In the genomic region with DNA sequence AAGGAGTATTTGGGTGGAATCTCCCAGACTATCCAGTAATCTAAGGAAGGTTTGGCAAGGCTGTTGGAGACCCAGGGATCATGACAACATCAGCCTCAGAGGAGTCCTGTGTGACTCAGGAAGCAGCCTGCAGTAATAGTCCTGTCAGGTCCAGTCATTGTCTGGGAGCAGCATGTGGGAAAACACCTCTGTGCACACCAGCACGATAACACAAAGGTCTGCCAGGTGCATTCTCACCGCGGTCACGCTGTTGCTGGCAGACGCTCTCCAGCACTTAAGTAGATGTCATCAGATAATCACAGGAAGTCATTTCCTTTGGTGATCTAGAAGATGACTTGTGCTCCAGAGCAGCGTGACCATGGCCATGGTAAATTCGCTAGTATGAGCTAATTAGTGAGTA, we compare ENCODE assay signal across 8 cellular contexts.
A peak's percentile ranks its signal among the peaks of the same experiment; 100 is the strongest.
DNase-seq lines count a peak whose midpoint lies in the region; ATAC-seq and TF ChIP-seq lines count a peak whose summit lies in the region.

No MANE protein-coding gene starts in this region.

- peaks cover 30 to 44% (median 36%) of the 10 kb centered on the region in 4 donors for H3K4me1 Mint-ChIP-seq in CD4-positive, CD25-positive, alpha-beta regulatory T cell
- peaks cover 45% of the 10 kb centered on the region for H3K4me1 Mint-ChIP-seq in central memory CD8-positive, alpha-beta T cell

- no peaks in the 10 kb centered on the region for H3K27me3 ChIP-seq in CD4-positive, CD25-positive, alpha-beta regulatory T cell (ENCODE audit: control insufficient read depth, insufficient read depth, low read length)
- H3K27me3 ChIP-seq in suprapubic skin = no peaks in the 10 kb centered on the region

- no peaks in the 10 kb centered on the region for H3K27me3 Mint-ChIP-seq in CD4-positive, CD25-positive, alpha-beta regulatory T cell
- no peaks in the 10 kb centered on the region for H3K27me3 Mint-ChIP-seq in central memory CD8-positive, alpha-beta T cell

- H3K36me3 ChIP-seq in CD4-positive, CD25-positive, alpha-beta regulatory T cell (ENCODE audit: control insufficient read depth, insufficient read depth, low read length) = no peaks in the 10 kb centered on the region
- no peaks in the 10 kb centered on the region for H3K36me3 ChIP-seq in suprapubic skin

- intact Hi-C loops in Right ventricle myocardium superior (cut with DNase I) = no loop called here

- peak overlapping the region in 3 of 4 donors; percentile 1 to 25 (median 10) for H3K4me3 Mint-ChIP-seq in CD4-positive, CD25-positive, alpha-beta regulatory T cell
- no peak overlapping the region for H3K4me3 Mint-ChIP-seq in central memory CD8-positive, alpha-beta T cell

- TF ChIP-seq CTCF in GM20000 (IDR thresholded peaks at IDR 0.05; ENCODE audit: extremely low read depth, missing control alignments) = no peak
- no peak for TF ChIP-seq CTCF in suprapubic skin (IDR thresholded peaks at IDR 0.05)

- ATAC-seq in CD4-positive, CD25-positive, alpha-beta regulatory T cell (ENCODE audit: low read depth in 2 of 2) = peak; percentile 72 to 78
- peak; percentile 86 for ATAC-seq in central memory CD8-positive, alpha-beta T cell (replicated peaks; ENCODE audit: extremely low read depth, poor library complexity, severe bottlenecking)
- ATAC-seq in Right ventricle myocardium superior (ENCODE audit: poor library complexity) = no peak

- H3K4me1 ChIP-seq in CD4-positive, CD25-positive, alpha-beta regulatory T cell (ENCODE audit: control insufficient read depth, insufficient read depth, low read length, poor library complexity, severe bottlenecking) = peaks cover 24% of the 10 kb centered on the region
- H3K4me1 ChIP-seq in suprapubic skin = peaks cover 8% of the 10 kb centered on the region

- DNase-seq in CD4-positive, CD25-positive, alpha-beta regulatory T cell = peak in 2 of 3 donors; percentile 6 to 78
- DNase-seq in GM20000 (ENCODE audit: low spot score) (peak; percentile 54), NCI-H748 (lab: John Stamatoyannopoulos, UW; ENCODE audit: unreplicated experiment) (peak; percentile 97), HuH-7.5 (ENCODE audit: low spot score) (no peak), SW 1271 (lab: John Stamatoyannopoulos, UW) (no peak), suprapubic skin (ENCODE audit: low spot score in 2 of 2) (no peak), Right ventricle myocardium superior (no peak)
- peak in 1 of 2 donors; percentile 28 for DNase-seq in central memory CD8-positive, alpha-beta T cell (ENCODE audit: low spot score in 2 of 2)

- peak overlapping the region; percentile 20 to 70 (median 29) for H3K27ac Mint-ChIP-seq in CD4-positive, CD25-positive, alpha-beta regulatory T cell
- peak overlapping the region; percentile 84 for H3K27ac Mint-ChIP-seq in central memory CD8-positive, alpha-beta T cell (ENCODE audit: low read depth)

- 49% methylated on average over 7 of the region's 7 CpGs for WGBS in suprapubic skin

- H3K9me3 Mint-ChIP-seq in CD4-positive, CD25-positive, alpha-beta regulatory T cell = peaks cover 0 to 10% (median 0%) of the 10 kb centered on the region in 7 donors
- no peaks in the 10 kb centered on the region for H3K9me3 Mint-ChIP-seq in central memory CD8-positive, alpha-beta T cell

- peak overlapping the region; percentile 58 for H3K4me3 ChIP-seq in CD4-positive, CD25-positive, alpha-beta regulatory T cell (ENCODE audit: low read depth, low read length)
- no peak overlapping the region for H3K4me3 ChIP-seq in suprapubic skin

- TF ChIP-seq POLR2A in suprapubic skin (IDR thresholded peaks at IDR 0.05) = no peak

- H3K9me3 ChIP-seq in CD4-positive, CD25-positive, alpha-beta regulatory T cell (ENCODE audit: control insufficient read depth in 2 of 2, low read length in 2 of 2) = no peaks in the 10 kb centered on the region
- H3K9me3 ChIP-seq in suprapubic skin = no peaks in the 10 kb centered on the region

- H3K27ac ChIP-seq in CD4-positive, CD25-positive, alpha-beta regulatory T cell (ENCODE audit: insufficient read depth, low read length, poor library complexity, severe bottlenecking) = no peak overlapping the region
- no peak overlapping the region for H3K27ac ChIP-seq in suprapubic skin

- TF ChIP-seq EP300 in suprapubic skin (IDR thresholded peaks at IDR 0.05) = no peak

- peaks cover 4% of the 10 kb centered on the region for H3K36me3 Mint-ChIP-seq in CD4-positive, CD25-positive, alpha-beta regulatory T cell
- no peaks in the 10 kb centered on the region for H3K36me3 Mint-ChIP-seq in central memory CD8-positive, alpha-beta T cell (ENCODE audit: insufficient read depth)

Comparison
In these comparisons a context has a peak if more than half of its experiments do, and no peak if none do; other contexts are left out.
1. DNase-seq: peak in CD4-positive, CD25-positive, alpha-beta regulatory T cell (2 of 3), GM20000 (single experiment) and NCI-H748 (single experiment); none in HuH-7.5 (single experiment), SW 1271 (0 of 2), suprapubic skin (0 of 2) and Right ventricle myocardium superior (single experiment).